ENCODE assay signal across 18 cellular contexts in the genomic region with DNA sequence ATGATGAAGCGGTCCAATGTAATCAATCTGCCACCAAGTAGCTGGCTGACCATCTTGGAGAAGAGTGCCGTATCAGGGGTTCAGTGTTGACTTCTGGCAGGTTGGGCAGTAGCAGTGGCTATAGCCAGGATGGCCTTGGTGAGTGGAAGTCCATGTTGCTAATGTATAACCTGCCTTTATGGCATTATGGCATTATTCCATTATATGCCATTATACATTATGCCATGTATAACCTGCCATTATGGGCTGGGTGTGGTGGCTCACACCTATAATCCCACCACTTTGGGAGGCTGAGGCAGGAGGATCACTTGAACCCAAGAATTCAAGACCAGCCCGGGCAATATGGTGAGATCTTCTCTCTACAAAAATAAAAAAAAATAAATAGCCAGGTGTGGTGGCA. TPM values are rescaled to one million over a fixed set of nuclear protein-coding genes. Genes with fewer than 3 reads are reported as not detected.
A peak's percentile ranks its signal among the peaks of the same experiment; 100 is the strongest.
DNase-seq lines count a peak whose midpoint lies in the region; ATAC-seq and TF ChIP-seq lines count a peak whose summit lies in the region.
"Had no signal": no experiment of that assay in that cellular context is flagged by ENCODE, and none has a peak within 500 bp of the region (broad histone marks: within the 10 kb centered on the region; RNA-seq: fewer than 3 reads in every experiment).

No MANE protein-coding gene starts in this region.

- peak; percentile 77 for ATAC-seq in left colon
- peak; percentile 53 for ATAC-seq in mucosa of descending colon
- ATAC-seq: A549; CD8-positive, alpha-beta T cell had no signal

- no peak overlapping the region for H3K14ac ChIP-seq in trophoblast cell (ENCODE audit: low read length)

- H3K36me3 Mint-ChIP-seq in activated CD4-positive, alpha-beta T cell treated with anti-CD3 and anti-CD28 coated beads, Interleukin-2, amount 10 ng/mL, durations not matched to agents 24 days and 14 days (ENCODE audit: low read depth) = no peaks in the 10 kb centered on the region
- H3K36me3 Mint-ChIP-seq: CD8-positive, alpha-beta T cell had no signal

- peaks cover 10% of the 10 kb centered on the region for H3K9me3 ChIP-seq in mucosa of descending colon
- no peaks in the 10 kb centered on the region for H3K9me3 ChIP-seq in trophoblast cell (ENCODE audit: insufficient read depth, low read depth, low read length)
- H3K9me3 ChIP-seq in colonic mucosa = no peaks in the 10 kb centered on the region
- H3K9me3 ChIP-seq: A549 had no signal

- H3K4me3 ChIP-seq in mucosa of descending colon = no peak overlapping the region
- no peak overlapping the region for H3K4me3 ChIP-seq in trophoblast cell (ENCODE audit: low read depth, low read length)
- no peak overlapping the region for H3K4me3 ChIP-seq in colonic mucosa
- H3K4me3 ChIP-seq: A549; BLaER1 treated with 17β-estradiol and CSF1 and Interleukin-3, amounts not matched to agents 10 nM and 100 nM had no signal

- H3K27ac ChIP-seq in trophoblast cell (ENCODE audit: low read depth, low read length) (no peak overlapping the region), colonic mucosa (no peak overlapping the region)
- H3K27ac ChIP-seq: 22Rv1; A549; BLaER1 treated with 17β-estradiol and CSF1 and Interleukin-3, amounts not matched to agents 10 nM and 100 nM; C4-2B had no signal

- H3K4me3 Mint-ChIP-seq in activated CD4-positive, alpha-beta T cell treated with anti-CD3 and anti-CD28 coated beads, Interleukin-2, amount 10 ng/mL, durations not matched to agents 24 days and 14 days = no peak overlapping the region
- H3K4me3 Mint-ChIP-seq: B cell; CD4-positive, alpha-beta T cell; CD8-positive, alpha-beta T cell had no signal

- DNase-seq in activated CD4-positive, alpha-beta T cell treated with anti-CD3 and anti-CD28 coated beads, Interleukin-2, amount 10 ng/mL, durations not matched to agents 24 days and 14 days = peak; percentile 45
- no peak for DNase-seq in activated CD4-positive, alpha-beta T cell treated with anti-CD3 and anti-CD28 coated beads for 48 hours
- DNase-seq in left colon (no peak), mucosa of descending colon (no peak), trophoblast cell (no peak), colonic mucosa (no peak)
- no peak for DNase-seq in activated naive CD4-positive, alpha-beta T cell treated with Interleukin-2 at 50 U/mL for 16 hours
- DNase-seq: AML-193; Caco-2; Calu3; CD4-positive, alpha-beta T cell; CD8-positive, alpha-beta T cell; DMS79 treated with DMSO at 0.1 percent for 48 hours had no signal

- H3K27me3 ChIP-seq in trophoblast cell (ENCODE audit: insufficient read depth, low read length) (no peaks in the 10 kb centered on the region), colonic mucosa (no peaks in the 10 kb centered on the region)
- H3K27me3 ChIP-seq: BLaER1 treated with 17β-estradiol and CSF1 and Interleukin-3, amounts not matched to agents 10 nM and 100 nM had no signal

- no peaks in the 10 kb centered on the region for H3K79me1 ChIP-seq in trophoblast cell (ENCODE audit: low read length)

- TF ChIP-seq CTCF in mucosa of descending colon (IDR thresholded peaks at IDR 0.05) = no peak
- TF ChIP-seq CTCF in colonic mucosa (IDR thresholded peaks at IDR 0.05) = no peak

- peaks cover 14% of the 10 kb centered on the region for H3K27me3 Mint-ChIP-seq in activated CD4-positive, alpha-beta T cell treated with anti-CD3 and anti-CD28 coated beads, Interleukin-2, amount 10 ng/mL, durations not matched to agents 24 days and 14 days
- H3K27me3 Mint-ChIP-seq: B cell; CD4-positive, alpha-beta T cell had no signal

- H3K9me3 Mint-ChIP-seq in activated CD4-positive, alpha-beta T cell treated with anti-CD3 and anti-CD28 coated beads, Interleukin-2, amount 10 ng/mL, durations not matched to agents 24 days and 14 days = peaks cover 13% of the 10 kb centered on the region
- H3K9me3 Mint-ChIP-seq: CD4-positive, alpha-beta T cell had no signal

- H3K9ac ChIP-seq in trophoblast cell (ENCODE audit: low read length) (no peak overlapping the region), colonic mucosa (ENCODE audit: low read depth in 2 of 2, low read length in 2 of 2) (no peak overlapping the region)
- H3K9ac ChIP-seq: BLaER1 treated with 17β-estradiol and CSF1 and Interleukin-3, amounts not matched to agents 10 nM and 100 nM had no signal

- intact Hi-C loops in activated CD4-positive, alpha-beta T cell treated with anti-CD3 and anti-CD28 coated beads, Interleukin-2, amount 10 ng/mL, durations not matched to agents 24 days and 14 days (cut with micrococcal nuclease) = no loop called here
- intact Hi-C loops in left colon (cut with DNase I, micrococcal nuclease) (no loop called here), mucosa of descending colon (cut with DNase I, micrococcal nuclease) (no loop called here), colonic mucosa (cut with DNase I) (no loop called here)

- no peak overlapping the region for H2AFZ ChIP-seq in trophoblast cell (ENCODE audit: insufficient read depth, low read length, poor library complexity)

- no peak overlapping the region for H4K12ac ChIP-seq in trophoblast cell (ENCODE audit: low read depth, low read length)

- H3K36me3 ChIP-seq in mucosa of descending colon (ENCODE audit: low read depth) = no peaks in the 10 kb centered on the region
- H3K36me3 ChIP-seq in trophoblast cell (ENCODE audit: control insufficient read depth in 1 of 2, insufficient read depth in 2 of 2, low read length in 2 of 2) = no peaks in the 10 kb centered on the region
- H3K36me3 ChIP-seq in colonic mucosa = no peaks in the 10 kb centered on the region
- H3K36me3 ChIP-seq: BLaER1 treated with 17β-estradiol and CSF1 and Interleukin-3, amounts not matched to agents 10 nM and 100 nM had no signal

- no peak overlapping the region for H4K8ac ChIP-seq in trophoblast cell (ENCODE audit: low read depth, low read length)

- no peak overlapping the region for H3K18ac ChIP-seq in trophoblast cell (ENCODE audit: low read length)

- no peaks in the 10 kb centered on the region for H3K79me2 ChIP-seq in trophoblast cell (ENCODE audit: control insufficient read depth, insufficient read depth, low read length, poor library complexity)

- H3K4me1 ChIP-seq in mucosa of descending colon (ENCODE audit: low read depth) (no peaks in the 10 kb centered on the region), trophoblast cell (ENCODE audit: control insufficient read depth in 1 of 2, insufficient read depth in 2 of 2, low read length in 2 of 2) (peaks cover 0 to 3% of the 10 kb centered on the region in 2 experiments), colonic mucosa (no peaks in the 10 kb centered on the region)
- H3K4me1 ChIP-seq: A549 had no signal

- H3K27ac Mint-ChIP-seq in activated CD4-positive, alpha-beta T cell treated with anti-CD3 and anti-CD28 coated beads, Interleukin-2, amount 10 ng/mL, durations not matched to agents 24 days and 14 days = no peak overlapping the region
- H3K27ac Mint-ChIP-seq: CD4-positive, alpha-beta T cell; CD8-positive, alpha-beta T cell had no signal

- no peak overlapping the region for H2AK5ac ChIP-seq in trophoblast cell (ENCODE audit: low read length)

- no peak overlapping the region for H2BK120ac ChIP-seq in trophoblast cell (ENCODE audit: insufficient read depth, low read length, poor library complexity)

- H2BK5ac ChIP-seq in trophoblast cell (ENCODE audit: low read depth, low read length, poor library complexity) = no peak overlapping the region

- H4K91ac ChIP-seq in trophoblast cell (ENCODE audit: low read depth, low read length) = no peak overlapping the region

- H3K23ac ChIP-seq in trophoblast cell (ENCODE audit: low read length) = no peak overlapping the region

- H3K4me2 ChIP-seq in trophoblast cell (ENCODE audit: low read length) = no peak overlapping the region
- H3K4me2 ChIP-seq: A549 had no signal

- no peak overlapping the region for H3K4ac ChIP-seq in trophoblast cell (ENCODE audit: low read depth, low read length)

- no peaks in the 10 kb centered on the region for H3K4me1 Mint-ChIP-seq in activated CD4-positive, alpha-beta T cell treated with anti-CD3 and anti-CD28 coated beads, Interleukin-2, amount 10 ng/mL, durations not matched to agents 24 days and 14 days
- H3K4me1 Mint-ChIP-seq: B cell had no signal

- H2BK12ac ChIP-seq in trophoblast cell (ENCODE audit: low read length) = no peak overlapping the region

- WGBS in trophoblast cell (ENCODE audit: extremely low coverage, insufficient coverage, insufficient read length) = no CpG with 5 or more reads among the region's 3 CpGs

RNA-seq across cellular contexts. Expression of gene EMILIN2, which starts 24.6 kb away (rescaled TPM):
- 32.4 and 35.5 TPM in 2 replicates for total RNA-seq in activated CD4-positive, alpha-beta T cell treated with anti-CD3 and anti-CD28 coated beads, Interleukin-2, amount 10 ng/mL, durations not matched to agents 24 days and 14 days
- total RNA-seq in left colon (10 to 100 TPM; 16.3 to 18.1 TPM), mucosa of descending colon (10 to 100 TPM; 13.3 to 19.6 (median 18.3) TPM), colonic mucosa (10 to 100 TPM; 17.0 to 23.2 TPM)
- 18.4 and 19.0 TPM in 2 replicates for polyA plus RNA-seq in trophoblast cell (2013)
